Comparison of ENCODE assay signal across 26 cellular contexts in genomic region chr20:37939701-37940151, GRCh38. TPM values are rescaled to one million over a fixed set of nuclear protein-coding genes. Genes with fewer than 3 reads are reported as not detected.
"Had no signal": no experiment of that assay in that cellular context is flagged by ENCODE, and none has a peak within 500 bp of the region (broad histone marks: within the 10 kb centered on the region; RNA-seq: fewer than 3 reads in every experiment).

No MANE protein-coding gene starts in this region.

- H3K9me3 Mint-ChIP-seq: activated CD4-positive, alpha-beta memory T cell treated with anti-CD3 and anti-CD28 coated beads, Interleukin-2, amount 10 ng/mL, durations not matched to agents 7 days and 5 days; activated naive CD4-positive, alpha-beta T cell treated with anti-CD3 and anti-CD28 coated beads, Interleukin-2, amount 50 U/mL, for 24 hours; activated T-cell treated with anti-CD3 and anti-CD28 coated beads, Interleukin-2, amount 50 U/mL, for 4 hours; dendritic cell treated with granulocyte-macrophage colony-stimulating factor and Interleukin-4, amounts not matched to agents 40 ng/mL and 50 ng/mL, for 4 days; immature natural killer cell; stimulated activated memory B cell treated with anti-CD40 and anti-IgM and Interleukin-4, amounts not matched to agents 10 μg/mL and 1 μg/mL and 100 μg/mL, for 72 hours had no signal

- H3K27me3 Mint-ChIP-seq: activated CD4-positive, alpha-beta memory T cell treated with anti-CD3 and anti-CD28 coated beads, Interleukin-2, amount 10 ng/mL, durations not matched to agents 7 days and 5 days; activated naive CD4-positive, alpha-beta T cell treated with anti-CD3 and anti-CD28 coated beads, Interleukin-2, amount 50 U/mL, for 24 hours; dendritic cell treated with granulocyte-macrophage colony-stimulating factor and Interleukin-4, amounts not matched to agents 40 ng/mL and 50 ng/mL, for 4 days had no signal

- ATAC-seq: activated T-cell treated with anti-CD3 and anti-CD28 coated beads, Interleukin-2, amount 50 U/mL, for 4 hours; heart right ventricle; naive thymus-derived CD4-positive, alpha-beta T cell; pancreas; sciatic nerve; stimulated activated memory B cell treated with anti-CD40 and anti-IgM and Interleukin-4, amounts not matched to agents 10 μg/mL and 1 μg/mL and 100 μg/mL, for 72 hours had no signal

- H3K27me3 ChIP-seq: adrenal gland, esophagus muscularis mucosa, heart right ventricle, neutrophil, pancreas had no signal

- H3K4me3 ChIP-seq: adrenal gland, breast epithelium, esophagus muscularis mucosa, heart right ventricle, left ventricle myocardium inferior, pancreas, smooth muscle cell had no signal

- H3K36me3 ChIP-seq: adrenal gland, breast epithelium, esophagus muscularis mucosa, heart right ventricle, left ventricle myocardium inferior, neutrophil, pancreas had no signal

- H3K4me1 Mint-ChIP-seq: activated CD4-positive, alpha-beta memory T cell treated with anti-CD3 and anti-CD28 coated beads, Interleukin-2, amount 10 ng/mL, durations not matched to agents 7 days and 5 days; activated naive CD4-positive, alpha-beta T cell treated with anti-CD3 and anti-CD28 coated beads, Interleukin-2, amount 50 U/mL, for 24 hours; immature natural killer cell; naive thymus-derived CD4-positive, alpha-beta T cell; stimulated activated memory B cell treated with anti-CD40 and anti-IgM and Interleukin-4, amounts not matched to agents 10 μg/mL and 1 μg/mL and 100 μg/mL, for 72 hours had no signal

- H3K27ac Mint-ChIP-seq: activated CD4-positive, alpha-beta memory T cell treated with anti-CD3 and anti-CD28 coated beads, Interleukin-2, amount 10 ng/mL, durations not matched to agents 7 days and 5 days; activated naive CD4-positive, alpha-beta T cell treated with anti-CD3 and anti-CD28 coated beads, Interleukin-2, amount 50 U/mL, for 24 hours; dendritic cell treated with granulocyte-macrophage colony-stimulating factor and Interleukin-4, amounts not matched to agents 40 ng/mL and 50 ng/mL, for 4 days; immature natural killer cell; naive thymus-derived CD4-positive, alpha-beta T cell; stimulated activated memory B cell treated with anti-CD40 and anti-IgM and Interleukin-4, amounts not matched to agents 10 μg/mL and 1 μg/mL and 100 μg/mL, for 72 hours had no signal

- H3K9me3 ChIP-seq: adrenal gland, breast epithelium, esophagus muscularis mucosa, left ventricle myocardium inferior, neutrophil, pancreas had no signal

- H3K4me1 ChIP-seq: adrenal gland, breast epithelium, esophagus muscularis mucosa, heart right ventricle, left ventricle myocardium inferior, pancreas had no signal

- H3K36me3 Mint-ChIP-seq: activated naive CD4-positive, alpha-beta T cell treated with anti-CD3 and anti-CD28 coated beads, Interleukin-2, amount 50 U/mL, for 24 hours; immature natural killer cell; naive thymus-derived CD4-positive, alpha-beta T cell; stimulated activated memory B cell treated with anti-CD40 and anti-IgM and Interleukin-4, amounts not matched to agents 10 μg/mL and 1 μg/mL and 100 μg/mL, for 72 hours had no signal

- DNase-seq: activated CD4-positive, alpha-beta memory T cell treated with anti-CD3 and anti-CD28 coated beads, Interleukin-2, amount 10 ng/mL, durations not matched to agents 7 days and 5 days; activated CD4-positive, alpha-beta T cell treated with anti-CD3 and anti-CD28 coated beads for 48 hours; activated CD4-positive, CD25-positive, alpha-beta regulatory T cell; activated gamma-delta T cell; activated T-cell treated with anti-CD3 and anti-CD28 coated beads, Interleukin-2, amount 50 U/mL, for 4 hours; effector CD8-positive, alpha-beta T cell; heart right ventricle; immature natural killer cell; kidney glomerular epithelial cell; left ventricle myocardium inferior; mesenchymal stem cell; naive thymus-derived CD4-positive, alpha-beta T cell; stimulated activated CD4-positive, alpha-beta T cell treated with anti-CD3 and anti-CD28 coated beads, Interleukin-4, amount 100 ng/mL, for 24 hours; T-helper 1 cell; T-helper 9 cell had no signal

- H3K4me3 Mint-ChIP-seq: activated CD4-positive, alpha-beta memory T cell treated with anti-CD3 and anti-CD28 coated beads, Interleukin-2, amount 10 ng/mL, durations not matched to agents 7 days and 5 days; activated naive CD4-positive, alpha-beta T cell treated with anti-CD3 and anti-CD28 coated beads, Interleukin-2, amount 50 U/mL, for 24 hours; activated T-cell treated with anti-CD3 and anti-CD28 coated beads, Interleukin-2, amount 50 U/mL, for 4 hours; dendritic cell treated with granulocyte-macrophage colony-stimulating factor and Interleukin-4, amounts not matched to agents 40 ng/mL and 50 ng/mL, for 4 days; immature natural killer cell; naive thymus-derived CD4-positive, alpha-beta T cell; stimulated activated memory B cell treated with anti-CD40 and anti-IgM and Interleukin-4, amounts not matched to agents 10 μg/mL and 1 μg/mL and 100 μg/mL, for 72 hours had no signal

- H3K27ac ChIP-seq: adrenal gland, breast epithelium, esophagus muscularis mucosa, heart right ventricle, left ventricle myocardium inferior, neutrophil, pancreas had no signal

RNA-seq across cellular contexts. Expression of gene VSTM2L, which starts 36.8 kb away (rescaled TPM):
- total RNA-seq: endothelial cell of umbilical vein had no signal
- polyA plus RNA-seq: immature natural killer cell; naive thymus-derived CD4-positive, alpha-beta T cell had no signal
